Comparison of ENCODE assay signal across 31 cellular contexts in the genomic region with DNA sequence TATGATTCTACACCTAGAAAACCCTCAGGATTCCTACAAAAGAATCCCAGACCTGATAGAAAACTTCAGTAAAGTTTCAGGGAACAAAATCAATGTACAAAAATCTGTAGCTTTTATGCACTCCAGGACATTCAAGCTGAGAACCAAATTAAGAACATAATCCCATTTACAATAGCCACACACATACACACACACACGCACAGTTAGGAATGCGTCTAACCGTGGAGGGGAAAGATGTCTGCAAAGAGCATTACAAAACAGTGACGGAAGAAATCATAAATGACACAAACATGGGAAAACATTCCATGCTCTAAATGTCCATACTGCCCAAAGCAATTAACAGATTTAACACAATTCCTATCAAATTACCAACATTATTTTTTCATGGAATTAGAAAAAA.
"Had no signal": no experiment of that assay in that cellular context is flagged by ENCODE, and none has a peak within 500 bp of the region (broad histone marks: within the 10 kb centered on the region; RNA-seq: fewer than 3 reads in every experiment).

No MANE protein-coding gene starts in this region.

- H3K36me3 ChIP-seq: brain microvascular endothelial cell, esophagus muscularis mucosa, gastrocnemius medialis, heart left ventricle had no signal

- H3K27ac ChIP-seq: brain microvascular endothelial cell, esophagus muscularis mucosa, foreskin keratinocyte, gastrocnemius medialis, heart left ventricle, VCaP had no signal

- H3K4me3 ChIP-seq: esophagus muscularis mucosa, gastrocnemius medialis, heart left ventricle had no signal

- ATAC-seq: activated T-cell treated with anti-CD3 and anti-CD28 coated beads, Interleukin-2, amount 50 U/mL, for 72 hours; effector memory CD8-positive, alpha-beta T cell; foreskin keratinocyte; gastrocnemius medialis; heart left ventricle; T-helper 17 cell; WTC11 had no signal

- DNase-seq: activated CD4-positive, alpha-beta memory T cell treated with anti-CD3 and anti-CD28 coated beads, Interleukin-2, amount 10 ng/mL, durations not matched to agents 7 days and 5 days; activated CD4-positive, alpha-beta T cell treated with anti-CD3 and anti-CD28 coated beads for 1 hour; activated CD4-positive, alpha-beta T cell treated with anti-CD3 and anti-CD28 coated beads for 4 hours; activated CD4-positive, alpha-beta T cell treated with anti-CD3 and anti-CD28 coated beads, Interleukin-2, amount 10 ng/mL, durations not matched to agents 7 days and 5 days; activated CD4-positive, alpha-beta T cell treated with anti-CD3 and anti-CD28 coated beads, Interleukin-2, amount 50 U/mL, for 4 hours; activated CD8-positive, alpha-beta memory T cell treated with anti-CD3 and anti-CD28 coated beads, Interleukin-2, amount 50 U/mL, for 48 hours; activated gamma-delta T cell treated with Interleukin-2 at 50 U/mL for 16 hours; activated naive CD4-positive, alpha-beta T cell treated with anti-CD3 and anti-CD28 coated beads, Interleukin-2, amount 50 U/mL, for 16 hours; activated naive CD4-positive, alpha-beta T cell treated with Interleukin-2 at 50 U/mL for 16 hours; activated T-cell treated with anti-CD3 and anti-CD28 coated beads for 4 hours; activated T-cell treated with anti-CD3 and anti-CD28 coated beads, Interleukin-2, amount 50 U/mL, for 24 hours; activated T-cell treated with anti-CD3 and anti-CD28 coated beads, Interleukin-2, amount 50 U/mL, for 72 hours; amniotic stem cell; anterior cingulate cortex; brain microvascular endothelial cell; cortex of kidney; dermis blood vessel endothelial cell; effector CD4-positive, alpha-beta T cell; effector memory CD8-positive, alpha-beta T cell; erythroblast; foreskin keratinocyte; gastrocnemius medialis; glutamatergic neuron; heart left ventricle; T-helper 17 cell had no signal

- H3K9me3 ChIP-seq: esophagus muscularis mucosa, gastrocnemius medialis, heart left ventricle had no signal

- H3K27me3 ChIP-seq: brain microvascular endothelial cell, esophagus muscularis mucosa, foreskin keratinocyte, gastrocnemius medialis, heart left ventricle had no signal

- FAIRE-seq: astrocyte, bronchial epithelial cell, colon had no signal
